Comparison of ENCODE assay signal across 16 cellular contexts in genomic region chr6:151385177-151385576, GRCh38. TPM values are rescaled to one million over a fixed set of nuclear protein-coding genes. Genes with fewer than 3 reads are reported as not detected.
DNase-seq lines count a peak whose midpoint lies in the region; ATAC-seq, FAIRE-seq and TF ChIP-seq lines count a peak whose summit lies in the region.
"Had no signal": no experiment of that assay in that cellular context is flagged by ENCODE, and none has a peak within 500 bp of the region (broad histone marks: within the 10 kb centered on the region; RNA-seq: fewer than 3 reads in every experiment).

No MANE protein-coding gene starts in this region.

- intact Hi-C loops in GM12878 (cut with micrococcal nuclease; ENCODE audit: unreplicated experiment) (no loop called here), esophagus squamous epithelium (cut with DNase I) (no loop called here), ascending aorta (cut with DNase I) (no loop called here)

- no peak for TF ChIP-seq EP300 in GM12878 (IDR thresholded peaks at IDR 0.05; ENCODE audit: borderline replicate concordance in 1 of 2, control insufficient read depth in 1 of 2, low read depth in 2 of 2, low read length in 2 of 2)

- peaks cover 79% of the 10 kb centered on the region for H3K79me2 ChIP-seq in GM12878 (ENCODE audit: control insufficient read depth, insufficient read depth, low read length)

- H3K9me3 ChIP-seq in GM12878 (replicated peaks; ENCODE audit: control insufficient read depth, insufficient read depth, low read length) (no peaks in the 10 kb centered on the region), esophagus squamous epithelium (no peaks in the 10 kb centered on the region), ascending aorta (no peaks in the 10 kb centered on the region)
- H3K9me3 ChIP-seq: gastroesophageal sphincter, SJSA1 had no signal

- no peaks in the 10 kb centered on the region for H3K27me3 Mint-ChIP-seq in stimulated activated naive CD8-positive, alpha-beta T cell treated with anti-CD3 and anti-CD28 coated beads, Interleukin-15, Interleukin-2, amounts not matched to agents 100 ng/mL and 50 ng/mL, for 24 hours
- H3K27me3 Mint-ChIP-seq: progenitor cell of endocrine pancreas had no signal

- SMC1A ChIA-PET in GM12878 (lab: Charles Lee; ENCODE audit: uncharacterized antibody, unreplicated experiment), result interaction anchor here (0.6 to 1.2 kb wide), 5 partner anchors 9 to 869 kb away, joined by 3 to 4 read pairs (median 3); no protein-coding TSS in a partner anchor

- peaks cover 22% of the 10 kb centered on the region for H3K36me3 Mint-ChIP-seq in stimulated activated naive CD8-positive, alpha-beta T cell treated with anti-CD3 and anti-CD28 coated beads, Interleukin-15, Interleukin-2, amounts not matched to agents 100 ng/mL and 50 ng/mL, for 24 hours (ENCODE audit: low read depth)

- peak overlapping the region; percentile 7 for H3K27ac ChIP-seq in GM12878 (ENCODE audit: control insufficient read depth, insufficient read depth)
- no peak overlapping the region for H3K27ac ChIP-seq in esophagus squamous epithelium
- H3K27ac ChIP-seq in ascending aorta, result no peak overlapping the region
- H3K27ac ChIP-seq: gastroesophageal sphincter, SJSA1, WERI-Rb-1 had no signal

- no peak overlapping the region for H3K9ac ChIP-seq in GM12878 (ENCODE audit: control insufficient read depth, insufficient read depth, low read length)

- TF ChIP-seq CTCF in GM12878 (IDR thresholded peaks at IDR 0.05 in 2 of 3, conservative IDR thresholded peaks at IDR 0.05 in 1 of 3; ENCODE audit: control insufficient read depth in 2 of 3, extremely low read depth in 1 of 3, insufficient read depth in 1 of 3, low read depth in 3 of 3, low read length in 3 of 3) (no peak), esophagus squamous epithelium (IDR thresholded peaks at IDR 0.05) (no peak), ascending aorta (IDR thresholded peaks at IDR 0.05) (no peak)

- H3K4me1 Mint-ChIP-seq in stimulated activated naive CD8-positive, alpha-beta T cell treated with anti-CD3 and anti-CD28 coated beads, Interleukin-15, Interleukin-2, amounts not matched to agents 100 ng/mL and 50 ng/mL, for 24 hours (ENCODE audit: low read depth), result peaks cover 66% of the 10 kb centered on the region

- no TSS peak for BruUV-seq in GM12878 (replicated peaks; lab: Mats Ljungman, UMichigan)

- H3K36me3 ChIP-seq in GM12878 (ENCODE audit: control insufficient read depth in 2 of 2, insufficient read depth in 2 of 2, low read length in 1 of 2), result peaks cover 0 to 4% of the 10 kb centered on the region in 2 experiments; a peak in 2 of 4 replicates
- H3K36me3 ChIP-seq in esophagus squamous epithelium, result peaks cover 0 to 14% (median 0%) of the 10 kb centered on the region in 3 donors
- H3K36me3 ChIP-seq in ascending aorta, result no peaks in the 10 kb centered on the region

- ATAC-seq in stimulated activated naive CD8-positive, alpha-beta T cell treated with anti-CD3 and anti-CD28 coated beads, Interleukin-15, Interleukin-2, amounts not matched to agents 100 U/mL and 50 U/mL, for 24 hours, result no peak
- ATAC-seq in GM12878 (peak; percentile 39), GM21825 (IDR thresholded peaks at IDR 0.05; ENCODE audit: unreplicated experiment) (no peak)
- ATAC-seq: gastroesophageal sphincter had no signal

- FAIRE-seq in GM12878 (lab: Jason Lieb, UNC), result no peak
- FAIRE-seq: bronchial epithelial cell, endometrium, kidney had no signal

- CTCF ChIA-PET in GM12878 (lab: Yijun Ruan, JAX), result interaction anchor here (1.0 to 2.2 kb wide), 5 partner anchors 9 to 90 kb away, joined by 3 to 10 read pairs (median 3); no protein-coding TSS in a partner anchor

- H4K20me1 ChIP-seq in GM12878 (ENCODE audit: control insufficient read depth, insufficient read depth), result no peaks in the 10 kb centered on the region

- no peaks in the 10 kb centered on the region for H3K9me3 Mint-ChIP-seq in stimulated activated naive CD8-positive, alpha-beta T cell treated with anti-CD3 and anti-CD28 coated beads, Interleukin-15, Interleukin-2, amounts not matched to agents 100 ng/mL and 50 ng/mL, for 24 hours

- H3K4me2 ChIP-seq in GM12878 (ENCODE audit: control insufficient read depth, insufficient read depth), result peak overlapping the region; percentile 56

- H3K27ac Mint-ChIP-seq in stimulated activated naive CD8-positive, alpha-beta T cell treated with anti-CD3 and anti-CD28 coated beads, Interleukin-15, Interleukin-2, amounts not matched to agents 100 ng/mL and 50 ng/mL, for 24 hours, result peak overlapping the region; percentile 86
- H3K27ac Mint-ChIP-seq: progenitor cell of endocrine pancreas had no signal

- in situ Hi-C loops in GM12878 (cut with MboI), result no loop called here

- 13% methylated on average over 1 of the region's 1 CpG for WGBS in GM12878 (ENCODE audit: insufficient coverage, insufficient replicate concordance, low lambda C conversion rate, missing lambda C conversion rate)
- WGBS in esophagus squamous epithelium, 2 donors, result 60 to 67% methylated on average over 1 of the region's 1 CpG

- no peak overlapping the region for H2AFZ ChIP-seq in GM12878 (ENCODE audit: control insufficient read depth, low read depth, low read length)

- H3K4me3 ChIP-seq in GM12878 (no peak overlapping the region), esophagus squamous epithelium (no peak overlapping the region), ascending aorta (no peak overlapping the region)
- H3K4me3 ChIP-seq: gastroesophageal sphincter, SJSA1 had no signal

- TF ChIP-seq POLR2A in GM12878 (IDR thresholded peaks at IDR 0.05; ENCODE audit: low read depth, low read length) (no peak), esophagus squamous epithelium (IDR thresholded peaks at IDR 0.05) (no peak)

- H3K4me1 ChIP-seq in GM12878 (ENCODE audit: control insufficient read depth, insufficient read depth, low read length), result peaks cover 31% of the 10 kb centered on the region
- peaks cover 0 to 41% (median 8%) of the 10 kb centered on the region in 3 donors for H3K4me1 ChIP-seq in esophagus squamous epithelium
- peaks cover 0 to 14% of the 10 kb centered on the region in 2 donors for H3K4me1 ChIP-seq in ascending aorta

- POLR2A ChIA-PET in GM12878 (lab: Charles Lee), result no interaction called here

- RAD21 ChIA-PET in GM12878 (lab: Charles Lee; ENCODE audit: unreplicated experiment), result interaction anchor here (1.0 to 1.3 kb wide), 2 partner anchors 9 to 21 kb away, joined by 3 read pairs; no protein-coding TSS in a partner anchor

- H3K27me3 ChIP-seq in GM12878 (replicated peaks in 1 of 2; ENCODE audit: control insufficient read depth in 2 of 2, insufficient read depth in 2 of 2, low read length in 1 of 2) (no peaks in the 10 kb centered on the region), esophagus squamous epithelium (no peaks in the 10 kb centered on the region), ascending aorta (no peaks in the 10 kb centered on the region)
- H3K27me3 ChIP-seq: gastroesophageal sphincter, SJSA1 had no signal

- TF ChIP-seq RAD21 in GM12878 (IDR thresholded peaks at IDR 0.05; ENCODE audit: insufficient read depth, low read depth, low read length), result no peak

- DNase-seq in stimulated activated naive CD8-positive, alpha-beta T cell treated with anti-CD3 and anti-CD28 coated beads, Interleukin-15, Interleukin-2, amounts not matched to agents 100 U/mL and 50 U/mL, for 24 hours, result no peak
- DNase-seq in OCI-M1 (lab: John Stamatoyannopoulos, UW), result peak; percentile 91
- no peak for DNase-seq in GM12878 (ENCODE audit: low read depth, low spot score)
- no peak for DNase-seq in esophagus squamous epithelium (lab: John Stamatoyannopoulos, UW)
- no peak for DNase-seq in NCI-H345 treated with DMSO at 0.1 percent for 48 hours (lab: John Stamatoyannopoulos, UW; ENCODE audit: unreplicated experiment)
- no peak for DNase-seq in ascending aorta (ENCODE audit: low spot score in 2 of 2)
- DNase-seq: kidney, NCI-H2107, WERI-Rb-1 had no signal

- H3K4me3 Mint-ChIP-seq in stimulated activated naive CD8-positive, alpha-beta T cell treated with anti-CD3 and anti-CD28 coated beads, Interleukin-15, Interleukin-2, amounts not matched to agents 100 ng/mL and 50 ng/mL, for 24 hours, result peak overlapping the region; percentile 45

TF ChIP-seq in GM12878, 131 proteins besides CTCF, POLR2A, EP300 and RAD21 (continues in another document):
- TF ChIP-seq PBX3 (IDR thresholded peaks at IDR 0.05; ENCODE audit: insufficient replicate concordance, low read depth, low read length), result no peak
- no peak for TF ChIP-seq YY1 (IDR thresholded peaks at IDR 0.05; ENCODE audit: low read depth, low read length)
- no peak for TF ChIP-seq POU2F2 (IDR thresholded peaks at IDR 0.05; ENCODE audit: borderline replicate concordance, low read depth, low read length)
- TF ChIP-seq MYC (IDR thresholded peaks at IDR 0.05; ENCODE audit: insufficient read depth, insufficient read length, insufficient replicate concordance, low read length, severe bottlenecking), result no peak
- TF ChIP-seq ZNF274 (IDR thresholded peaks at IDR 0.05; ENCODE audit: insufficient read depth, insufficient read length), result no peak

RNA-seq across cellular contexts. Expression of gene ZBTB2, which starts 6.2 kb away (rescaled TPM):
- 6.0 and 6.1 TPM in 2 replicates for total RNA-seq in GM12878 (2013; cell fraction: nucleolus; rRNA removed)
- 17.6 and 20.9 TPM in 2 replicates for total RNA-seq in GM12878 (2014; rRNA removed)
- total RNA-seq in GM12878 (2014; rRNA removed; fragmentation: Illumina TruSeq; extraction: Trizol), result 16.5 and 18.6 TPM in 2 replicates
- 14.5 and 14.7 TPM in 2 replicates for total RNA-seq in GM12878 (2021)
- 10.2 TPM for polyA plus RNA-seq in GM12878 (2011; ENCODE audit: low read depth)
- polyA plus RNA-seq in GM12878 (2011; rRNA removed), result 19.4 and 20.9 TPM in 2 replicates
- 19.2 and 19.7 TPM in 2 replicates for polyA plus RNA-seq in GM12878 (2011; cell fraction: cytosol; rRNA removed)
- polyA plus RNA-seq in GM12878 (2011; cell fraction: nucleus; rRNA removed), result 7.8 and 8.2 TPM in 2 replicates
- 13.6 and 15.6 TPM in 2 replicates for polyA plus RNA-seq in GM12878 (2012)
- polyA plus RNA-seq in GM12878 (2014; fragmentation: Illumina TruSeq; extraction: Trizol), result 21.9 and 23.5 TPM in 2 replicates
- polyA plus RNA-seq in GM12878 (2014; fragmentation: Nextera tagmentation; extraction: Ambion mirVana), result 1 to 10 TPM; 4.2 to 5.4 TPM
- polyA plus RNA-seq in GM12878 (2014; rRNA removed), result 12.7 and 13.3 TPM in 2 replicates
- polyA plus RNA-seq in GM12878 (2016; fragmentation: Nextera tagmentation; extraction: Ambion mirVana), result 10 to 100 TPM; 14.4 to 15.4 TPM
- polyA minus RNA-seq in GM12878 (2011; rRNA and poly(A)+ RNA removed), result 30.5 and 31.1 TPM in 2 replicates
- polyA minus RNA-seq in GM12878 (2011; cell fraction: cytosol; rRNA and poly(A)+ RNA removed), result 8.3 and 8.9 TPM in 2 replicates
- polyA minus RNA-seq in GM12878 (2011; cell fraction: nucleus; rRNA and poly(A)+ RNA removed), result 2.8 and 6.3 TPM in 2 replicates
- total RNA-seq in esophagus squamous epithelium, result 10 to 100 TPM in 1 of 4 donors, 1 to 10 TPM in 3; 4.2 to 11.3 (median 7.4) TPM
- 9.9 TPM for total RNA-seq in ascending aorta
